In the genomic region with DNA sequence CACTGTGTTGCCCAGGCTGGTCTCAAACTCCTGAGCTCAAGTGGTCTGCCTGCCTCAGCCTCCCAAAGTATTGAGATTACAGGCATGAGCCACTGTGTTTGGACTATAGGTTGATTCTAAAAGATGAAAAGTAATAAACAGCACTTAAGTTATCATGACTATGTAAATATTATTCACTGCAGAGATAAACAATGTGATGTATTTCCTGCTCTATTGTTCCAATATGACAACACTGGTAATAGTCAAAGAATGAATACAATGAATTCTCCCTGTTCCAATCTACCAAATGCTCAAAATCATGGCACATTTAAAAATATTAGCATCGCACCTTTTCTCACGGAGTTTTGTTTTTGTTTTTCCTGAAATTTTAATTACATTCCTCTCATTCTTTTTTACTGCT, we compare ENCODE assay signal across 27 cellular contexts.
"Had no signal": no experiment of that assay in that cellular context is flagged by ENCODE, and none has a peak within 500 bp of the region (broad histone marks: within the 10 kb centered on the region; RNA-seq: fewer than 3 reads in every experiment).

No MANE protein-coding gene starts in this region.

- DNase-seq: activated CD4-positive, alpha-beta T cell treated with anti-CD3 and anti-CD28 coated beads for 4 hours; activated CD4-positive, alpha-beta T cell treated with anti-CD3 and anti-CD28 coated beads, Interleukin-2, amount 50 U/mL, for 48 hours; activated CD4-positive, CD25-positive, alpha-beta regulatory T cell; activated CD8-positive, alpha-beta memory T cell treated with anti-CD3 and anti-CD28 coated beads, Interleukin-2, amount 50 U/mL, for 4 hours; activated effector memory CD4-positive, alpha-beta T cell treated with anti-CD3 and anti-CD28 coated beads, Interleukin-2, amount 50 U/mL, for 16 hours; activated naive CD4-positive, alpha-beta T cell treated with anti-CD3 and anti-CD28 coated beads for 36 hours; activated naive CD8-positive, alpha-beta T cell treated with anti-CD3 and anti-CD28 coated beads for 36 hours; activated T-cell treated with anti-CD3 and anti-CD28 coated beads, Interleukin-2, amount 50 U/mL, for 1 hour; aorta; body of pancreas; cerebellar nuclear complex; colonic mucosa; effector memory CD8-positive, alpha-beta T cell; foreskin melanocyte; kidney glomerular epithelial cell; left lung; naive B cell; nephron progenitor cell; stimulated activated CD4-positive, alpha-beta T cell treated with anti-CD3 and anti-CD28 coated beads, Interleukin-4, amount 100 ng/mL, for 1 hour; stimulated activated naive CD8-positive, alpha-beta T cell treated with anti-CD3 and anti-CD28 coated beads, Interleukin-15, Interleukin-2, amounts not matched to agents 100 U/mL and 50 U/mL, for 24 hours; testis; transverse colon had no signal

- H3K27me3 ChIP-seq: adrenal gland, body of pancreas, cardiac muscle cell, colonic mucosa, left lung, neutrophil, right lobe of liver, testis, transverse colon had no signal

- H3K4me3 ChIP-seq: adrenal gland, body of pancreas, cardiac muscle cell, colonic mucosa, left lung, lung, right lobe of liver, testis, transverse colon had no signal

- H3K27ac ChIP-seq: adrenal gland, body of pancreas, cardiac muscle cell, colonic mucosa, left lung, neutrophil, right lobe of liver, testis, transverse colon had no signal

- ATAC-seq: body of pancreas; effector memory CD8-positive, alpha-beta T cell; left lung; right lobe of liver; stimulated activated naive CD8-positive, alpha-beta T cell treated with anti-CD3 and anti-CD28 coated beads, Interleukin-15, Interleukin-2, amounts not matched to agents 100 U/mL and 50 U/mL, for 24 hours had no signal

- H3K36me3 ChIP-seq: adrenal gland, cardiac muscle cell, colonic mucosa, left lung, neutrophil, right lobe of liver, transverse colon had no signal

- H3K9me3 ChIP-seq: adrenal gland, body of pancreas, colonic mucosa, left lung, neutrophil, right lobe of liver, testis, transverse colon had no signal

- H3K4me1 ChIP-seq: adrenal gland, body of pancreas, colonic mucosa, left lung, right lobe of liver, testis had no signal
